7 cellular contexts compared by ENCODE assay signal in genomic region chr14:67426983-67427601, GRCh38. TPM values are rescaled to one million over a fixed set of nuclear protein-coding genes. Genes with fewer than 3 reads are reported as not detected.
DNase-seq lines count a peak whose midpoint lies in the region; ATAC-seq and TF ChIP-seq lines count a peak whose summit lies in the region.

No MANE protein-coding gene starts in this region.

- H3K9me3 ChIP-seq in PC-9 (ENCODE audit: insufficient read depth, low read depth) (no peaks in the 10 kb centered on the region), neural progenitor cell (ENCODE audit: low read depth) (no peaks in the 10 kb centered on the region), stomach (no peaks in the 10 kb centered on the region)

- no peaks in the 10 kb centered on the region for H3K27me3 ChIP-seq in PC-9 (ENCODE audit: insufficient read depth, low read depth)
- H3K27me3 ChIP-seq in neural progenitor cell: peaks cover 4% of the 10 kb centered on the region
- peaks cover 0 to 25% (median 0%) of the 10 kb centered on the region in 3 donors for H3K27me3 ChIP-seq in stomach

- H3K27ac Mint-ChIP-seq in neural progenitor cell: no peak overlapping the region

- TF ChIP-seq EP300 in stomach (IDR thresholded peaks at IDR 0.05): no peak

- intact Hi-C loops in PC-9 (cut with micrococcal nuclease; ENCODE audit: unreplicated experiment): loop anchor here (1.0 kb wide), 4 partner anchors 99 to 277 kb away; no protein-coding TSS in a partner anchor
- intact Hi-C loops in stomach (cut with DNase I; ENCODE audit: low total_unique reads): loop anchor here (5.0 kb wide), 1 partner anchor 140 kb away; no protein-coding TSS in a partner anchor

- peak; percentile 93 to 94 for ATAC-seq in activated T-cell treated with anti-CD3 and anti-CD28 coated beads, Interleukin-2, amount 50 U/mL, for 4 hours

- H3K27me3 Mint-ChIP-seq in activated T-cell treated with anti-CD3 and anti-CD28 coated beads, Interleukin-2, amount 50 U/mL, for 4 hours (ENCODE audit: low read depth): peaks cover 21% of the 10 kb centered on the region
- H3K27me3 Mint-ChIP-seq in neural progenitor cell (ENCODE audit: insufficient read depth, low read depth): peaks cover 10% of the 10 kb centered on the region

- H3K4me1 Mint-ChIP-seq in activated T-cell treated with anti-CD3 and anti-CD28 coated beads, Interleukin-2, amount 50 U/mL, for 4 hours (ENCODE audit: low read depth): no peaks in the 10 kb centered on the region
- peaks cover 28% of the 10 kb centered on the region for H3K4me1 Mint-ChIP-seq in neural progenitor cell

- H3K4me3 ChIP-seq in GM12864 (ENCODE audit: low read depth, low read length) (no peak overlapping the region), PC-9 (no peak overlapping the region), neural progenitor cell (no peak overlapping the region), stomach (no peak overlapping the region)

- H3K9me3 Mint-ChIP-seq in activated T-cell treated with anti-CD3 and anti-CD28 coated beads, Interleukin-2, amount 50 U/mL, for 4 hours: no peaks in the 10 kb centered on the region
- H3K9me3 Mint-ChIP-seq in neural progenitor cell: no peaks in the 10 kb centered on the region

- peaks cover 29% of the 10 kb centered on the region for H3K4me1 ChIP-seq in PC-9 (replicated peaks; ENCODE audit: insufficient read depth)
- peaks cover 14% of the 10 kb centered on the region for H3K4me1 ChIP-seq in neural progenitor cell
- peaks cover 4 to 25% (median 19%) of the 10 kb centered on the region in 4 donors for H3K4me1 ChIP-seq in stomach

- CTCF ChIA-PET in PC-9 (lab: Charles Lee): interaction anchor here (0.6 to 3.3 kb wide), 11 partner anchors 13 to 277 kb away, joined by 3 to 44 read pairs (median 4); partner anchors contain the start of gene PLEK2

- H3K4me3 Mint-ChIP-seq in activated T-cell treated with anti-CD3 and anti-CD28 coated beads, Interleukin-2, amount 50 U/mL, for 4 hours: no peak overlapping the region
- H3K4me3 Mint-ChIP-seq in neural progenitor cell: peak overlapping the region; percentile 65

- H3K9ac ChIP-seq in neural progenitor cell: no peak overlapping the region

- H3F3A ChIP-seq in PC-9 (ENCODE audit: insufficient read depth, low read depth) (peaks cover 4% of the 10 kb centered on the region; the same call in 1 of the 2 replicates), neural progenitor cell (ENCODE audit: low read depth) (no peaks in the 10 kb centered on the region)

- DNase-seq in GM12864 (ENCODE audit: low read depth) (peak; percentile 55), KG1 (lab: John Stamatoyannopoulos, UW) (peak; percentile 13), PC-9 (peak; percentile 74 to 76), fibroblast of peridontal ligament (ENCODE audit: extremely low read depth) (peak; percentile 84), neural progenitor cell (ENCODE audit: low spot score) (peak; percentile 85), stomach (peak; percentile 82)
- peak; percentile 63 for DNase-seq in activated T-cell treated with anti-CD3 and anti-CD28 coated beads, Interleukin-2, amount 50 U/mL, for 4 hours

- H3K9me2 ChIP-seq in PC-9 (ENCODE audit: insufficient read depth): no peaks in the 10 kb centered on the region

- POLR2A ChIA-PET in PC-9 (lab: Charles Lee; ENCODE audit: unreplicated experiment): interaction anchor here (0.6 kb wide), 3 partner anchors 15 to 205 kb away, joined by 3 to 30 read pairs (median 4); partner anchors contain the start of gene PLEK2

- 33 to 41% (median 35%) methylated on average over 28 to 29 of the region's 29 CpGs for WGBS in stomach, 5 donors

- H3K4me2 ChIP-seq in PC-9: peak overlapping the region; percentile 29; the same call in 1 of the 2 replicates
- H3K4me2 ChIP-seq in neural progenitor cell: peak overlapping the region; percentile 52

- H4K20me1 ChIP-seq in PC-9 (ENCODE audit: insufficient read depth) (no peaks in the 10 kb centered on the region), neural progenitor cell (ENCODE audit: low read depth) (no peaks in the 10 kb centered on the region)

- H3K79me2 ChIP-seq in PC-9 (ENCODE audit: low read depth) (no peaks in the 10 kb centered on the region), neural progenitor cell (ENCODE audit: low read depth) (no peaks in the 10 kb centered on the region)

- H3K27ac ChIP-seq in PC-9: no peak overlapping the region
- no peak overlapping the region for H3K27ac ChIP-seq in neural progenitor cell
- H3K27ac ChIP-seq in stomach: no peak overlapping the region

- TF ChIP-seq CTCF in GM12864 (IDR thresholded peaks at IDR 0.05; ENCODE audit: low read depth, low read length, missing control alignments) (peak; percentile 83), PC-9 (conservative IDR thresholded peaks at IDR 0.05) (peak; percentile 93), neural progenitor cell (IDR thresholded peaks at IDR 0.05) (peak; percentile 79), stomach (IDR thresholded peaks at IDR 0.05) (peak in 5 of 7 experiments; percentile 68 to 76 (median 74))

- TF ChIP-seq POLR2A in stomach (IDR thresholded peaks at IDR 0.05): no peak

- no TSS peak for BruUV-seq in PC-9 (replicated peaks; lab: Mats Ljungman, UMichigan)

- no peak overlapping the region for H2AFZ ChIP-seq in PC-9
- peak overlapping the region; percentile 57 for H2AFZ ChIP-seq in neural progenitor cell (replicated peaks)

- H3K36me3 ChIP-seq in PC-9 (ENCODE audit: low read depth) (no peaks in the 10 kb centered on the region), neural progenitor cell (no peaks in the 10 kb centered on the region), stomach (no peaks in the 10 kb centered on the region)

- no peaks in the 10 kb centered on the region for H3K36me3 Mint-ChIP-seq in activated T-cell treated with anti-CD3 and anti-CD28 coated beads, Interleukin-2, amount 50 U/mL, for 4 hours (ENCODE audit: insufficient read depth)
- no peaks in the 10 kb centered on the region for H3K36me3 Mint-ChIP-seq in neural progenitor cell

RNA-seq across cellular contexts. Expression of gene PLEK2, which starts 15.1 kb away (rescaled TPM):
- total RNA-seq in PC-9 (2021) (32.7 and 46.0 TPM in 2 replicates), neural progenitor cell (ENCODE audit: low replicate concordance) (not detected in 2 replicates), stomach (100 to 1,000 TPM in 1 of 5 donors, 10 to 100 TPM in 2, 1 to 10 TPM in 1, not detected in 1; 6.5 to 203 (median 26.5) TPM)
- total RNA-seq in activated T-cell treated with anti-CD3 and anti-CD28 coated beads, Interleukin-2, amount 50 U/mL, for 4 hours: 1 to 10 TPM; 1.8 to 2.5 (median 2.4) TPM
- 10 to 100 TPM; 13.5 to 39.0 (median 20.0) TPM for polyA plus RNA-seq in stomach

Comparison
In these comparisons a context has a peak if more than half of its experiments do, and no peak if none do; other contexts are left out.
1. DNase-seq: peak in every context shown above with its lines; median percentile 85 in neural progenitor cell; 84 in fibroblast of peridontal ligament; 82 in stomach; 75 in PC-9; 63 in activated T-cell treated with anti-CD3 and anti-CD28 coated beads, Interleukin-2, amount 50 U/mL, for 4 hours; 55 in GM12864; 13 in KG1.